ENCODE assay signal across 1 cellular context in genomic region chr15:31528846-31529245, GRCh38.
TF ChIP-seq lines count a peak whose summit lies in the region.

No MANE protein-coding gene starts in this region.

TF ChIP-seq in GM23338, 12 proteins besides CTCF, POLR2A, EP300 and RAD21 (continued from another document):
- no peak for TF ChIP-seq ZNF462 (CRISPR knock-in tag; IDR thresholded peaks at IDR 0.05)
- no peak for TF ChIP-seq NANOG (IDR thresholded peaks at IDR 0.05; ENCODE audit: borderline replicate concordance)
- TF ChIP-seq EZH2phosphoT487 (IDR thresholded peaks at IDR 0.05; ENCODE audit: unreplicated experiment), result no peak
TF ChIP-seq in GM23338: peak in this region for 0.
